17 cellular contexts compared by ENCODE assay signal in genomic region chr9:99051353-99051752, GRCh38. TPM values are rescaled to one million over a fixed set of nuclear protein-coding genes. Genes with fewer than 3 reads are reported as not detected.
DNase-seq lines count a peak whose midpoint lies in the region; ATAC-seq, FAIRE-seq and TF ChIP-seq lines count a peak whose summit lies in the region.
"Had no signal": no experiment of that assay in that cellular context is flagged by ENCODE, and none has a peak within 500 bp of the region (broad histone marks: within the 10 kb centered on the region; RNA-seq: fewer than 3 reads in every experiment).

No MANE protein-coding gene starts in this region.

- POLR2A ChIA-PET in K562 (lab: Yijun Ruan, JAX): interaction anchor here (0.9 to 3.7 kb wide), 5 partner anchors 11 to 25 kb away, joined by 3 to 20 read pairs (median 6); no protein-coding TSS in a partner anchor

- H3K4me2 ChIP-seq in K562 (ENCODE audit: insufficient read depth, low read length): no peak overlapping the region

- peak; percentile 72 for FAIRE-seq in K562 (lab: Jason Lieb, UNC)

- H3K36me3 Mint-ChIP-seq in progenitor cell of endocrine pancreas (ENCODE audit: insufficient read depth): no peaks in the 10 kb centered on the region

- peak overlapping the region; percentile 56 for H3K27ac Mint-ChIP-seq in progenitor cell of endocrine pancreas

- no peak overlapping the region for H3K4me3 ChIP-seq in K562
- H3K4me3 ChIP-seq: BLaER1 treated with 17β-estradiol and CSF1 and Interleukin-3, amounts not matched to agents 10 nM and 100 nM had no signal

- no peaks in the 10 kb centered on the region for H3K36me3 ChIP-seq in K562 (ENCODE audit: control insufficient read depth, insufficient read depth, low read length)
- H3K36me3 ChIP-seq: BLaER1 treated with 17β-estradiol and CSF1 and Interleukin-3, amounts not matched to agents 10 nM and 100 nM had no signal

- no peaks in the 10 kb centered on the region for H3K27me3 ChIP-seq in K562 (ENCODE audit: control insufficient read depth in 2 of 2, insufficient read depth in 2 of 2, low read length in 2 of 2)

- no peaks in the 10 kb centered on the region for H4K20me1 ChIP-seq in K562 (replicated peaks; ENCODE audit: control insufficient read depth, insufficient read depth, low read length)
- H4K20me1 ChIP-seq: BLaER1 treated with 17β-estradiol and CSF1 and Interleukin-3, amounts not matched to agents 10 nM and 100 nM had no signal

- TF ChIP-seq CTCF in K562 (IDR thresholded peaks at IDR 0.05 in 2 of 3, conservative IDR thresholded peaks at IDR 0.05 in 1 of 3; ENCODE audit: insufficient read depth in 2 of 3, low read depth in 1 of 3, low read length in 3 of 3) (no peak), progenitor cell of endocrine pancreas (IDR thresholded peaks at IDR 0.05; ENCODE audit: unreplicated experiment) (no peak)

- intact Hi-C loops in K562 (cut with micrococcal nuclease): no loop called here

- no peaks in the 10 kb centered on the region for H3K9me3 ChIP-seq in K562 (replicated peaks; ENCODE audit: control insufficient read depth, insufficient read depth, low read depth, low read length)

- 19% methylated on average over 3 of the region's 3 CpGs for WGBS in K562 (ENCODE audit: insufficient coverage, low coverage, missing lambda C conversion rate)

- H3K4me1 ChIP-seq in K562 (replicated peaks in 1 of 2; ENCODE audit: control insufficient read depth in 2 of 2, insufficient read depth in 2 of 2, low read length in 2 of 2): peaks cover 21 to 36% of the 10 kb centered on the region in 2 experiments

- H3K9me1 ChIP-seq in K562 (ENCODE audit: control insufficient read depth, insufficient read depth, low read length): no peaks in the 10 kb centered on the region

- H3K27me3 Mint-ChIP-seq in progenitor cell of endocrine pancreas: no peaks in the 10 kb centered on the region

- TF ChIP-seq EP300 in K562 (IDR thresholded peaks at IDR 0.05; ENCODE audit: low read length): no peak

- H3K79me2 ChIP-seq in K562 (ENCODE audit: control insufficient read depth, insufficient read depth, low read length): no peaks in the 10 kb centered on the region

- no TSS peak for BruUV-seq in K562 (replicated peaks; lab: Mats Ljungman, UMichigan)

- in situ Hi-C loops in K562 (cut with MboI): no loop called here

- 0 out of 2 replicates have a peak overlapping the region, but pooled peaks have one; percentile 8 for H2AFZ ChIP-seq in K562 (ENCODE audit: low read depth, low read length)

- no peak for TF ChIP-seq POLR2A in K562 (conservative IDR thresholded peaks at IDR 0.05)

- no peak overlapping the region for H3K27ac ChIP-seq in K562 (ENCODE audit: extremely low read depth, low read depth, low read length)
- H3K27ac ChIP-seq: HL-60 had no signal

- peak; percentile 14 for DNase-seq in NCI-H2029 (lab: John Stamatoyannopoulos, UW)
- DNase-seq in NCI-H2029 treated with DMSO at 0.1 percent for 48 hours (lab: John Stamatoyannopoulos, UW): no peak
- peak; percentile 8 for DNase-seq in MV-4-11 (lab: John Stamatoyannopoulos, UW)
- DNase-seq in K562 (ENCODE audit: extremely low read depth in 1 of 4, low spot score in 3 of 4): no peak
- DNase-seq in progenitor cell of endocrine pancreas (ENCODE audit: low spot score, unreplicated experiment): no peak
- no peak for DNase-seq in DMS79 (lab: John Stamatoyannopoulos, UW)
- DNase-seq in H4 (ENCODE audit: low spot score): no peak
- DNase-seq: 8988T, GOT3, KG1, NCI-H1930, NCI-H345, NCI-H526 treated with DMSO at 0.1 percent for 48 hours, SIG-M5 had no signal

- H3K4me1 Mint-ChIP-seq in progenitor cell of endocrine pancreas (ENCODE audit: low read depth): peaks cover 20% of the 10 kb centered on the region

- H3K9ac ChIP-seq in K562 (ENCODE audit: insufficient read depth in 1 of 2, low read depth in 2 of 2, low read length in 2 of 2): no peak overlapping the region
- H3K9ac ChIP-seq: BLaER1 treated with 17β-estradiol and CSF1 and Interleukin-3, amounts not matched to agents 10 nM and 100 nM had no signal

- no peaks in the 10 kb centered on the region for H3K9me3 Mint-ChIP-seq in progenitor cell of endocrine pancreas (ENCODE audit: low read depth)

- no peak for ATAC-seq in K562
- no peak for ATAC-seq in HG02884 (IDR thresholded peaks at IDR 0.05; ENCODE audit: unreplicated experiment)

- no peak for TF ChIP-seq RAD21 in K562 (CRISPR knock-in tag; conservative IDR thresholded peaks at IDR 0.05 in 1 of 2, IDR thresholded peaks at IDR 0.05 in 1 of 2)

- H3K4me3 Mint-ChIP-seq in progenitor cell of endocrine pancreas (ENCODE audit: low read depth): no peak overlapping the region

- CTCF ChIA-PET in K562 (lab: Yijun Ruan, JAX; ENCODE audit: low intra/inter-chr PET ratio): no interaction called here

TF ChIP-seq in K562, 482 proteins besides CTCF, POLR2A, EP300 and RAD21 (continues in another document):
- TF ChIP-seq FOXK1 (CRISPR knock-in tag; IDR thresholded peaks at IDR 0.05; ENCODE audit: borderline replicate concordance): no peak

RNA-seq across cellular contexts. Expression of gene TGFBR1, which starts 53.6 kb away (rescaled TPM):
- total RNA-seq in K562 (2011; cell fraction: chromatin; rRNA removed; ENCODE audit: low replicate concordance): 128 and 138 TPM in 2 replicates
- total RNA-seq in K562 (2011; cell fraction: nucleolus; rRNA removed): 54.0 and 59.5 TPM in 2 replicates
- total RNA-seq in K562 (2011; cell fraction: nucleoplasm; rRNA removed): 105 and 166 TPM in 2 replicates
- total RNA-seq in K562 (2014; rRNA removed) (22.0 and 23.8 TPM in 2 replicates), K562 (2014; rRNA removed; fragmentation: Illumina TruSeq; extraction: Trizol) (43.7 and 52.6 TPM in 2 replicates), K562 (2015; rRNA removed; fragmentation: Illumina TruSeq; extraction: Trizol) (39.6 and 42.7 TPM in 2 replicates), K562 (2021) (47.1 and 51.9 TPM in 2 replicates), progenitor cell of endocrine pancreas (93.8 and 96.6 TPM in 2 replicates)
- polyA plus RNA-seq in K562 (2011; rRNA removed) (60.6 and 62.4 TPM in 2 replicates), K562 (2014; fragmentation: Illumina TruSeq; extraction: Trizol) (21.0 and 22.9 TPM in 2 replicates), K562 (2014; fragmentation: Nextera tagmentation; extraction: Ambion mirVana) (10 to 100 TPM; 15.9 to 57.6 TPM), K562 (2014; rRNA removed) (14.0 and 15.5 TPM in 2 replicates)
- polyA plus RNA-seq in K562 (2011; cell fraction: cytosol; rRNA removed): 26.0 and 33.7 TPM in 2 replicates
- polyA plus RNA-seq in K562 (2011; cell fraction: nucleus; rRNA removed): 34.5 and 36.0 TPM in 2 replicates
- 21.8 and 26.0 TPM in 2 replicates for polyA plus RNA-seq in K562 (2012)
- polyA minus RNA-seq in K562 (2011; rRNA and poly(A)+ RNA removed): 200 and 204 TPM in 2 replicates
- polyA minus RNA-seq in K562 (2011; cell fraction: cytosol; rRNA and poly(A)+ RNA removed): 71.2 and 76.9 TPM in 2 replicates
- 21.1 and 40.8 TPM in 2 replicates for polyA minus RNA-seq in K562 (2011; cell fraction: nucleus; rRNA and poly(A)+ RNA removed)
- 31.7 and 35.7 TPM in 2 replicates for total RNA-seq in H4 (2014; rRNA removed; shearing (Covaris generic))

Comparison
In these comparisons a context has a peak if more than half of its experiments do, and no peak if none do; other contexts are left out.
1. DNase-seq: peak in NCI-H2029 (single experiment) and MV-4-11 (single experiment); none in NCI-H2029 treated with DMSO at 0.1 percent for 48 hours (single experiment), K562 (0 of 4), progenitor cell of endocrine pancreas (single experiment), DMS79 (single experiment) and H4 (single experiment).